In the genomic region with DNA sequence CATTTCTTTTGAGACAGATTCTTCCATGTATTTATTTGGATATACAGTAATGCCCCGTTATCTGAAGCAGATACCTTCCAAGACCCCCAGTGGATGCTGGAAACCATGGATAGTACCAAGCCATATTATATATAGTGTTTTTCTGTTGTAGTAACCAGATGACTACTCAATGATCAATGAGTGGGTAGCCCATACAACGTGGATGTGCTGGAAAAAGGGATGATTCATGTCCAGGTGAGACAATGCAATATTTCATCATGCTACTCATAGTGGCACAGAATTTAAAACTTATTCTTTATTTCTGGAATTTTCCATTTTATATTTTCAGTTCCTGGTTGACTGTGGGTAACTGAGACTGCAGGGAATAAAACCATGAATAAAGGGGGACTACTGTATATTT, we compare ENCODE assay signal across 14 cellular contexts.
DNase-seq lines count a peak whose midpoint lies in the region; TF ChIP-seq lines count a peak whose summit lies in the region.
"Had no signal": no experiment of that assay in that cellular context is flagged by ENCODE, and none has a peak within 500 bp of the region (broad histone marks: within the 10 kb centered on the region; RNA-seq: fewer than 3 reads in every experiment).

No MANE protein-coding gene starts in this region.

- no peaks in the 10 kb centered on the region for H3K9me3 ChIP-seq in stomach
- H3K9me3 ChIP-seq in MM.1S (replicated peaks; ENCODE audit: insufficient read depth, low read length), result no peaks in the 10 kb centered on the region

- H3F3A ChIP-seq in MM.1S (ENCODE audit: insufficient read depth, low read length), result no peaks in the 10 kb centered on the region

- H3K4me1 ChIP-seq in stomach (no peaks in the 10 kb centered on the region), MM.1S (ENCODE audit: low read length) (no peaks in the 10 kb centered on the region)

- DNase-seq in DMS53 (lab: John Stamatoyannopoulos, UW) (peak; percentile 1), DMS53 treated with DMSO at 0.1 percent for 48 hours (lab: John Stamatoyannopoulos, UW; ENCODE audit: unreplicated experiment) (no peak), RWPE1 (ENCODE audit: low spot score) (peak; percentile 20), epithelial cell of prostate (ENCODE audit: low read depth, low spot score) (peak; percentile 37), stomach (no peak), MM.1S (no peak), HuH-7 (ENCODE audit: low spot score) (no peak)
- DNase-seq: CD8-positive, alpha-beta T cell; COR-L47; DMS153; H7 had no signal

- no peak overlapping the region for H3K4me2 ChIP-seq in MM.1S (ENCODE audit: low read depth, low read length)
- H3K4me2 ChIP-seq: GM23338 had no signal

- no peak overlapping the region for H2AFZ ChIP-seq in MM.1S (ENCODE audit: low read length)
- H2AFZ ChIP-seq: GM23338 had no signal

- H4K20me1 ChIP-seq in MM.1S (ENCODE audit: insufficient read depth, low read length), result no peaks in the 10 kb centered on the region

- H3K9ac ChIP-seq in MM.1S (ENCODE audit: low read length), result no peak overlapping the region

- POLR2A ChIA-PET in RWPE1 (lab: Yijun Ruan, JAX; ENCODE audit: low non-redundant PET), result no interaction called here

- TF ChIP-seq CTCF in RWPE1 (conservative IDR thresholded peaks at IDR 0.05; ENCODE audit: low read depth) (no peak), stomach (IDR thresholded peaks at IDR 0.05) (no peak), MM.1S (IDR thresholded peaks at IDR 0.05; ENCODE audit: low read length) (no peak)

- H3K36me3 ChIP-seq in stomach (no peaks in the 10 kb centered on the region), MM.1S (replicated peaks; ENCODE audit: insufficient read depth, low read length) (no peaks in the 10 kb centered on the region)

- no peaks in the 10 kb centered on the region for H3K9me2 ChIP-seq in MM.1S (replicated peaks; ENCODE audit: insufficient read depth, low read length)

- TF ChIP-seq EP300 in stomach (IDR thresholded peaks at IDR 0.05), result no peak

- intact Hi-C loops in stomach (cut with DNase I; ENCODE audit: low total_unique reads), result loop anchor here (10.0 kb wide), 1 partner anchor 841 kb away; no protein-coding TSS in a partner anchor

- no peak for TF ChIP-seq POLR2A in stomach (IDR thresholded peaks at IDR 0.05)

- no peak overlapping the region for H3K27ac ChIP-seq in RWPE1
- peak overlapping the region; percentile 71 for H3K27ac ChIP-seq in epithelial cell of prostate
- no peak overlapping the region for H3K27ac ChIP-seq in stomach
- no peak overlapping the region for H3K27ac ChIP-seq in MM.1S (ENCODE audit: low read length)
- H3K27ac ChIP-seq: 22Rv1 had no signal

- H3K27me3 ChIP-seq in stomach (no peaks in the 10 kb centered on the region), MM.1S (replicated peaks; ENCODE audit: insufficient read depth, low read length) (no peaks in the 10 kb centered on the region)

- WGBS in stomach, 5 donors, result 60 to 76% (median 70%) methylated on average over 2 of the region's 2 CpGs

- no peaks in the 10 kb centered on the region for H3K79me2 ChIP-seq in MM.1S (ENCODE audit: low read length)

- H3K4me3 ChIP-seq in stomach (no peak overlapping the region), MM.1S (ENCODE audit: low read length) (no peak overlapping the region)
- H3K4me3 ChIP-seq: GM12878, GM23338 had no signal

- CTCF ChIA-PET in RWPE1 (lab: Yijun Ruan, JAX), result no interaction called here

Comparison
In these comparisons a context has a peak if more than half of its experiments do, and no peak if none do; other contexts are left out.
1. DNase-seq: peak in DMS53 (single experiment), RWPE1 (single experiment) and epithelial cell of prostate (single experiment); none in DMS53 treated with DMSO at 0.1 percent for 48 hours (single experiment), stomach (single experiment), MM.1S (single experiment) and HuH-7 (single experiment).